1 cellular context compared by ENCODE assay signal in the genomic region with DNA sequence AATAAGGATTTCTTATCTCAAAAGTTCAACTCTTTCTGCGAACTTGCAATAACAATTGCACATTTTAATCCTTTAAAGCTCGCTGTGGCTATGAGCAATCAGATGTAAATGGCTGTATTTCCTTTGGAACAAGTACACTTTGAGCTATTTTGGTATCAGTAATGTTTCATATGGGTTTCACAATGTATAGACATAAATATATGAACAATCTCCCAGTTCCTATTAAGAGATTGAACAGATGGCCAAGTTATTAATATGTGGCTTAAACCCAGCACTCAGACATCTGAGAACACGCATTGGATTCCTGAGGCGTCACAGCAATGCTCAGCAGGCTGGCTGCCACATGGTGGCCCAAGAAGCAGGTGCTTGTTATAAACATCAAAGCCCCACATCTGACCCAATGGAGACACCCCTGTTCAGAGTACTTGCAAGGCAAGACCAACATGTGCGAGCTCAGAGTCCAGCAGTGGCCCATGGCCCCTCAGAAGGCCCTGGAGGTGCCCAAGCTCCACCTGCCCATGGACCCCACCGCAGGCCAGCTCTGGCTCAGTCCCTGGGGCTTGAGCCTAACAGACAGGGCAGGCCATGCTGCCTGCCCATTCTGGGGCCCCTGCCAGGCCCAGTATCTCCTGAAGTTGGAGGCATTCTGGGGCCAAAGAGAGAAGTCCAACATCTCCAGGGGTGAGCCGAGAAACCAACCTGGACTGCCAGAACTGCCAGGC.
A peak's percentile ranks its signal among the peaks of the same experiment; 100 is the strongest.
TF ChIP-seq lines count a peak whose summit lies in the region.

No MANE protein-coding gene starts in this region.

TF ChIP-seq in IMR-90, 13 proteins besides CTCF, POLR2A, EP300 and RAD21 (continued from another document):
- TF ChIP-seq, protein P1, sequence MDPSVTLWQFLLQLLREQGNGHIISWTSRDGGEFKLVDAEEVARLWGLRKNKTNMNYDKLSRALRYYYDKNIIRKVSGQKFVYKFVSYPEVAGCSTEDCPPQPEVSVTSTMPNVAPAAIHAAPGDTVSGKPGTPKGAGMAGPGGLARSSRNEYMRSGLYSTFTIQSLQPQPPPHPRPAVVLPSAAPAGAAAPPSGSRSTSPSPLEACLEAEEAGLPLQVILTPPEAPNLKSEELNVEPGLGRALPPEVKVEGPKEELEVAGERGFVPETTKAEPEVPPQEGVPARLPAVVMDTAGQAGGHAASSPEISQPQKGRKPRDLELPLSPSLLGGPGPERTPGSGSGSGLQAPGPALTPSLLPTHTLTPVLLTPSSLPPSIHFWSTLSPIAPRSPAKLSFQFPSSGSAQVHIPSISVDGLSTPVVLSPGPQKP (IDR thresholded peaks at IDR 0.05; ENCODE audit: borderline replicate concordance, low read depth, low read length), result no peak
- TF ChIP-seq MXI1 (IDR thresholded peaks at IDR 0.05; ENCODE audit: borderline replicate concordance, low read depth, low read length) (no peak), RFX5 (IDR thresholded peaks at IDR 0.05; ENCODE audit: low read depth, low read length) (no peak), FOS (IDR thresholded peaks at IDR 0.05; ENCODE audit: low read depth, low read length) (no peak), CHD1 (IDR thresholded peaks at IDR 0.05; ENCODE audit: low read depth, low read length) (no peak), MAFK (IDR thresholded peaks at IDR 0.05; ENCODE audit: low read depth, low read length) (peak; percentile 41; the same call in 1 of the 2 replicates), NFE2L2 (IDR thresholded peaks at IDR 0.05; ENCODE audit: low read depth, low read length) (no peak)
TF ChIP-seq in IMR-90: peak in this region for 2.
